In the genomic region with DNA sequence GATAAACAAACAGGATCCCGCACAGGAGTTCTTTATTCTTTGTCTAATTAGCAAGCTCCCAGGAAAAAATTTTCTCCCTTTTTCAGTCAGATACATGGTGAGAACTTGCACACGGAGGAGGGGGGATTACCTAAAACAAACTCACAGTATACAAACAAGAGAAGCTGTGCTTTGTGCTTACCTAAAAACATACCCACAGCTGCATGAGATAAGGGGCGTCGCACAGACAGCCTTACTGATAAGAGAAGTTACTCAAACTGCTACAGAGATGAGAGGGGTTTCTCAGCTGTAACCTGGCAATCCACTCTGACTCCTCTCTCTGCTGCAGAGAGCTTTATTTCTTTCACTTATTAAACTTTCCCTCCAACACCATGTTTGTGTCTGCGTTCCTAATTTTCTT, we compare ENCODE assay signal across 1 cellular context.
A peak's percentile ranks its signal among the peaks of the same experiment; 100 is the strongest.
TF ChIP-seq lines count a peak whose summit lies in the region.

No MANE protein-coding gene starts in this region.

TF ChIP-seq in K562, 482 proteins besides CTCF, POLR2A, EP300 and RAD21 (continues in another document):
- TF ChIP-seq EWSR1 (IDR thresholded peaks at IDR 0.05; ENCODE audit: borderline replicate concordance, low read depth, partially characterized antibody) (no peak), SPI1 (IDR thresholded peaks at IDR 0.05; ENCODE audit: borderline replicate concordance, low read depth, low read length) (no peak), ZNF23 (CRISPR knock-in tag; IDR thresholded peaks at IDR 0.05) (no peak), NFE2L1 (tag; IDR thresholded peaks at IDR 0.05; ENCODE audit: borderline replicate concordance, low read depth) (no peak), ZNF311 (CRISPR knock-in tag; IDR thresholded peaks at IDR 0.05) (no peak), JUND (IDR thresholded peaks at IDR 0.05; ENCODE audit: borderline replicate concordance, low read depth, low read length) (peak; percentile 74; the same call in 1 of the 2 replicates), JUND (tag; IDR thresholded peaks at IDR 0.05; ENCODE audit: borderline replicate concordance, low read depth, low read length) (peak; percentile 19; the same call in 1 of the 3 replicates), POLR2H (tag; IDR thresholded peaks at IDR 0.05; ENCODE audit: low read depth) (no peak), ZNF395 (CRISPR knock-in tag; IDR thresholded peaks at IDR 0.05) (peak; percentile 73; the same call in 1 of the 2 replicates), MYNN (IDR thresholded peaks at IDR 0.05) (0 out of 2 replicates have a peak, but pooled peaks have one; percentile 44), MYNN (CRISPR knock-in tag; IDR thresholded peaks at IDR 0.05) (no peak), NR3C1 (CRISPR knock-in tag; IDR thresholded peaks at IDR 0.05) (no peak), ARID1B (IDR thresholded peaks at IDR 0.05) (peak; percentile 94), XRCC4 (IDR thresholded peaks at IDR 0.05; ENCODE audit: extremely low read depth, insufficient read depth, insufficient read length) (no peak), ZNF318 (IDR thresholded peaks at IDR 0.05; ENCODE audit: borderline replicate concordance in 1 of 2, low read depth in 1 of 2) (no peak), HOMEZ (CRISPR knock-in tag; IDR thresholded peaks at IDR 0.05) (no peak), SRF (CRISPR knock-in tag; IDR thresholded peaks at IDR 0.05) (no peak), ZBTB8A (IDR thresholded peaks at IDR 0.05; ENCODE audit: partially characterized antibody) (no peak), TBL1XR1 (IDR thresholded peaks at IDR 0.05; ENCODE audit: low read length in 2 of 2) (no peak), ARID3A (IDR thresholded peaks at IDR 0.05; ENCODE audit: borderline replicate concordance, low read depth, low read length) (0 out of 2 replicates have a peak, but pooled peaks have one; percentile 18), TAF9B (IDR thresholded peaks at IDR 0.05; ENCODE audit: partially characterized antibody) (no peak), NFE2 (IDR thresholded peaks at IDR 0.05; ENCODE audit: low read depth) (peak; percentile 23; the same call in 1 of the 2 replicates), HMGN3 (IDR thresholded peaks at IDR 0.05; ENCODE audit: borderline replicate concordance, extremely low read depth, insufficient read length, low read depth, low read length) (no peak), ETS1 (conservative IDR thresholded peaks at IDR 0.05; ENCODE audit: control insufficient read depth, low read depth, low read length) (no peak), ZBTB1 (CRISPR knock-in tag; IDR thresholded peaks at IDR 0.05; ENCODE audit: borderline replicate concordance, low read depth) (no peak), PCBP1 (IDR thresholded peaks at IDR 0.05; ENCODE audit: low read depth, low read length, poor library complexity, severe bottlenecking) (no peak), KLF10 (CRISPR knock-in tag; IDR thresholded peaks at IDR 0.05) (no peak), SAP30 (IDR thresholded peaks at IDR 0.05; ENCODE audit: borderline replicate concordance, insufficient read depth, low read depth, low read length, poor library complexity, severe bottlenecking) (no peak), GATAD2B (IDR thresholded peaks at IDR 0.05; ENCODE audit: borderline replicate concordance) (peak; percentile 64; the same call in 1 of the 2 replicates), THRB (CRISPR knock-in tag; conservative IDR thresholded peaks at IDR 0.05) (no peak), TRIM24 (IDR thresholded peaks at IDR 0.05) (peak; percentile 83 to 85), KDM2B (CRISPR knock-in tag; IDR thresholded peaks at IDR 0.05) (no peak), MEIS2 (IDR thresholded peaks at IDR 0.05; ENCODE audit: partially characterized antibody) (peak; percentile 36), ZZZ3 (IDR thresholded peaks at IDR 0.05) (no peak), ARNT (IDR thresholded peaks at IDR 0.05) (0 out of 4 replicates have a peak, but pooled peaks of 1 of the 2 experiments have one; percentile 48), DMBX1 (CRISPR knock-in tag; IDR thresholded peaks at IDR 0.05; ENCODE audit: borderline replicate concordance) (0 out of 2 replicates have a peak, but pooled peaks have one; percentile 38), SP2 (IDR thresholded peaks at IDR 0.05; ENCODE audit: extremely low read depth, low read depth, low read length, poor library complexity, severe bottlenecking) (no peak), MTA3 (IDR thresholded peaks at IDR 0.05; ENCODE audit: borderline replicate concordance) (peak; percentile 81), MYC (IDR thresholded peaks at IDR 0.05; ENCODE audit: low read depth, low read length) (0 out of 2 replicates have a peak, but pooled peaks have one; percentile 22), MYC (CRISPR knock-in tag; IDR thresholded peaks at IDR 0.05; ENCODE audit: borderline replicate concordance, low read depth) (no peak), MAZ (CRISPR knock-in tag; conservative IDR thresholded peaks at IDR 0.05 in 1 of 2, IDR thresholded peaks at IDR 0.05 in 1 of 2) (peak; percentile 32 to 33; a peak in 1 of 4 replicates), EP400 (IDR thresholded peaks at IDR 0.05) (no peak)
- TF ChIP-seq, protein P1, sequence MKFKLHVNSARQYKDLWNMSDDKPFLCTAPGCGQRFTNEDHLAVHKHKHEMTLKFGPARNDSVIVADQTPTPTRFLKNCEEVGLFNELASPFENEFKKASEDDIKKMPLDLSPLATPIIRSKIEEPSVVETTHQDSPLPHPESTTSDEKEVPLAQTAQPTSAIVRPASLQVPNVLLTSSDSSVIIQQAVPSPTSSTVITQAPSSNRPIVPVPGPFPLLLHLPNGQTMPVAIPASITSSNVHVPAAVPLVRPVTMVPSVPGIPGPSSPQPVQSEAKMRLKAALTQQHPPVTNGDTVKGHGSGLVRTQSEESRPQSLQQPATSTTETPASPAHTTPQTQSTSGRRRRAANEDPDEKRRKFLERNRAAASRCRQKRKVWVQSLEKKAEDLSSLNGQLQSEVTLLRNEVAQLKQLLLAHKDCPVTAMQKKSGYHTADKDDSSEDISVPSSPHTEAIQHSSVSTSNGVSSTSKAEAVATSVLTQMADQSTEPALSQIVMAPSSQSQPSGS (CRISPR knock-in tag; IDR thresholded peaks at IDR 0.05) = no peak
- TF ChIP-seq, protein P2, sequence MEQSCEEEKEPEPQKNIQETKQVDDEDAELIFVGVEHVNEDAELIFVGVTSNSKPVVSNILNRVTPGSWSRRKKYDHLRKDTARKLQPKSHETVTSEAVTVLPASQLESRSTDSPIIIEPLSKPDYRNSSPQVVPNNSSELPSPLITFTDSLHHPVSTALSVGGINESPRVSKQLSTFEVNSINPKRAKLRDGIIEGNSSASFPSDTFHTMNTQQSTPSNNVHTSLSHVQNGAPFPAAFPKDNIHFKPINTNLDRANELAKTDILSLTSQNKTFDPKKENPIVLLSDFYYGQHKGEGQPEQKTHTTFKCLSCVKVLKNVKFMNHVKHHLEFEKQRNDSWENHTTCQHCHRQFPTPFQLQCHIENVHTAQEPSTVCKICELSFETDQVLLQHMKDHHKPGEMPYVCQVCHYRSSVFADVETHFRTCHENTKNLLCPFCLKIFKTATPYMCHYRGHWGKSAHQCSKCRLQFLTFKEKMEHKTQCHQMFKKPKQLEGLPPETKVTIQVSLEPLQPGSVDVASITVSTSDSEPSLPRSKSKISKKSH (CRISPR knock-in tag; IDR thresholded peaks at IDR 0.05) = no peak
